In genomic region chr4:125062079-125062478, GRCh38 we compare ENCODE assay signal across 19 cellular contexts.
"Had no signal": no experiment of that assay in that cellular context is flagged by ENCODE, and none has a peak within 500 bp of the region (broad histone marks: within the 10 kb centered on the region; RNA-seq: fewer than 3 reads in every experiment).

No MANE protein-coding gene starts in this region.

- H3K4me1 ChIP-seq: adrenal gland, heart right ventricle, transverse colon had no signal

- H3K4me3 ChIP-seq: adrenal gland, heart right ventricle, mucosa of descending colon, transverse colon had no signal

- H3K27me3 ChIP-seq: adrenal gland, heart right ventricle, transverse colon had no signal

- H3K27ac ChIP-seq: adrenal gland, epithelial cell of prostate, heart right ventricle, transverse colon had no signal

- DNase-seq: activated CD4-positive, alpha-beta T cell treated with anti-CD3 and anti-CD28 coated beads for 1 hour; activated CD4-positive, alpha-beta T cell treated with anti-CD3 and anti-CD28 coated beads, Interleukin-2, amount 50 U/mL, for 1 hour; activated T-cell treated with anti-CD3 and anti-CD28 coated beads, Interleukin-2, amount 50 U/mL, for 1 hour; adrenal gland; central memory CD4-positive, alpha-beta T cell; heart right ventricle; islet precursor cell; left cardiac atrium; mucosa of descending colon; occipital lobe; posterior cingulate gyrus; small intestine; stimulated activated CD4-positive, alpha-beta T cell treated with anti-CD3 and anti-CD28 coated beads, Interleukin-15, amount 100 ng/mL, for 24 hours; stimulated activated naive B cell treated with anti-CD40 and anti-IgM and Interleukin-4, amounts not matched to agents 10 μg/mL and 1 μg/mL and 100 μg/mL, for 72 hours; transverse colon had no signal

- H3K36me3 ChIP-seq: adrenal gland, heart right ventricle, transverse colon had no signal

- ATAC-seq: activated naive CD4-positive, alpha-beta T cell treated with anti-CD3 and anti-CD28 coated beads, Interleukin-2, amount 50 U/mL, for 72 hours; heart right ventricle; left cardiac atrium; mucosa of descending colon; sciatic nerve; stimulated activated naive B cell treated with anti-CD40 and anti-IgM and Interleukin-4, amounts not matched to agents 10 μg/mL and 1 μg/mL and 100 μg/mL, for 72 hours had no signal

- H3K9me3 ChIP-seq: adrenal gland, heart right ventricle, mucosa of descending colon, transverse colon had no signal

- H3K4me1 Mint-ChIP-seq: memory B cell; stimulated activated naive B cell treated with anti-CD40 and anti-IgM and Interleukin-4, amounts not matched to agents 10 μg/mL and 1 μg/mL and 100 μg/mL, for 72 hours had no signal

- H3K4me3 Mint-ChIP-seq: memory B cell; stimulated activated naive B cell treated with anti-CD40 and anti-IgM and Interleukin-4, amounts not matched to agents 10 μg/mL and 1 μg/mL and 100 μg/mL, for 72 hours had no signal

- H3K27ac Mint-ChIP-seq: activated naive CD4-positive, alpha-beta T cell treated with anti-CD3 and anti-CD28 coated beads, Interleukin-2, amount 50 U/mL, for 72 hours; memory B cell; stimulated activated naive B cell treated with anti-CD40 and anti-IgM and Interleukin-4, amounts not matched to agents 10 μg/mL and 1 μg/mL and 100 μg/mL, for 72 hours had no signal

- H3K36me3 Mint-ChIP-seq: activated naive CD4-positive, alpha-beta T cell treated with anti-CD3 and anti-CD28 coated beads, Interleukin-2, amount 50 U/mL, for 72 hours; memory B cell; stimulated activated naive B cell treated with anti-CD40 and anti-IgM and Interleukin-4, amounts not matched to agents 10 μg/mL and 1 μg/mL and 100 μg/mL, for 72 hours had no signal

- H3K27me3 Mint-ChIP-seq: memory B cell; stimulated activated naive B cell treated with anti-CD40 and anti-IgM and Interleukin-4, amounts not matched to agents 10 μg/mL and 1 μg/mL and 100 μg/mL, for 72 hours had no signal
